18 cellular contexts compared by ENCODE assay signal in genomic region chr2:221389421-221389820, GRCh38.
"Had no signal": no experiment of that assay in that cellular context is flagged by ENCODE, and none has a peak within 500 bp of the region (broad histone marks: within the 10 kb centered on the region; RNA-seq: fewer than 3 reads in every experiment).

No MANE protein-coding gene starts in this region.

- H3K79me2 ChIP-seq: parathyroid adenoma had no signal

- H3K27me3 ChIP-seq: right atrium auricular region, stomach, tibial artery, upper lobe of left lung had no signal

- H3K9me3 ChIP-seq: lower lobe of right lung, right atrium auricular region, stomach, tibial artery, upper lobe of left lung had no signal

- DNase-seq: cortex of kidney; effector memory CD8-positive, alpha-beta T cell; hypothalamus; immature natural killer cell; islet precursor cell; kidney glomerular epithelial cell; left colon; left ventricle myocardium inferior; lower lobe of right lung; naive B cell; stimulated activated CD4-positive, alpha-beta T cell treated with anti-CD3 and anti-CD28 coated beads, Interleukin-2, amount 100 ng/mL, for 24 hours; stimulated activated CD4-positive, alpha-beta T cell treated with anti-CD3 and anti-CD28 coated beads, Interleukin-4, amount 100 ng/mL, for 24 hours; stimulated activated naive CD4-positive, alpha-beta T cell treated with Interleukin-2 at 50 U/mL for 16 hours; stomach; tibial artery; upper lobe of left lung had no signal

- H3K4me1 ChIP-seq: left ventricle myocardium inferior, lower lobe of right lung, parathyroid adenoma, right atrium auricular region, tibial artery, upper lobe of left lung had no signal

- H3K9ac ChIP-seq: parathyroid adenoma had no signal

- H3K4me3 ChIP-seq: left ventricle myocardium inferior, lower lobe of right lung, right atrium auricular region, stomach, tibial artery, upper lobe of left lung had no signal

- H3K36me3 ChIP-seq: left ventricle myocardium inferior, lower lobe of right lung, right atrium auricular region, stomach, tibial artery, upper lobe of left lung had no signal

- H3K27ac ChIP-seq: left ventricle myocardium inferior, lower lobe of right lung, parathyroid adenoma, right atrium auricular region, stomach, tibial artery, upper lobe of left lung had no signal
